ENCODE assay signal across 24 cellular contexts in genomic region chr11:84853841-84854497, GRCh38.
"Had no signal": no experiment of that assay in that cellular context is flagged by ENCODE, and none has a peak within 500 bp of the region (broad histone marks: within the 10 kb centered on the region; RNA-seq: fewer than 3 reads in every experiment).

No MANE protein-coding gene starts in this region.

- H3K4me3 ChIP-seq: gastrocnemius medialis, mucosa of descending colon, testis, uterus had no signal

- H3K9me3 ChIP-seq: gastrocnemius medialis, mucosa of descending colon, testis, uterus had no signal

- H3K4me3 Mint-ChIP-seq: activated naive CD8-positive, alpha-beta T cell treated with anti-CD3 and anti-CD28 coated beads for 36 hours; activated T-cell treated with anti-CD3 and anti-CD28 coated beads, Interleukin-2, amount 50 U/mL, for 4 hours; naive B cell; WTC11 had no signal

- H3K27ac ChIP-seq: gastrocnemius medialis, testis, uterus had no signal

- ATAC-seq: activated T-cell treated with anti-CD3 and anti-CD28 coated beads, Interleukin-2, amount 50 U/mL, for 4 hours; esophagus mucosa; gastrocnemius medialis; left colon; mucosa of descending colon; sciatic nerve; WTC11 had no signal

- H3K4me1 Mint-ChIP-seq: activated naive CD8-positive, alpha-beta T cell treated with anti-CD3 and anti-CD28 coated beads for 36 hours had no signal

- H3K36me3 ChIP-seq: gastrocnemius medialis, uterus had no signal

- H3K36me3 Mint-ChIP-seq: activated naive CD8-positive, alpha-beta T cell treated with anti-CD3 and anti-CD28 coated beads for 36 hours; naive B cell; WTC11 had no signal

- H3K27ac Mint-ChIP-seq: activated naive CD8-positive, alpha-beta T cell treated with anti-CD3 and anti-CD28 coated beads for 36 hours; WTC11 had no signal

- H3K27me3 Mint-ChIP-seq: activated naive CD8-positive, alpha-beta T cell treated with anti-CD3 and anti-CD28 coated beads for 36 hours; naive B cell had no signal

- H3K4me1 ChIP-seq: gastrocnemius medialis, uterus had no signal

- H3K9me3 Mint-ChIP-seq: WTC11 had no signal

- DNase-seq: activated CD4-positive, alpha-beta T cell treated with anti-CD3 and anti-CD28 coated beads, Interleukin-2, amount 50 U/mL, for 4 hours; activated CD8-positive, alpha-beta memory T cell treated with anti-CD3 and anti-CD28 coated beads for 24 hours; activated CD8-positive, alpha-beta memory T cell treated with anti-CD3 and anti-CD28 coated beads, Interleukin-2, amount 50 U/mL, for 4 hours; activated naive CD4-positive, alpha-beta T cell treated with Interleukin-2 at 50 U/mL for 16 hours; activated naive CD8-positive, alpha-beta T cell treated with anti-CD3 and anti-CD28 coated beads for 36 hours; activated T-cell treated with anti-CD3 and anti-CD28 coated beads, Interleukin-2, amount 50 U/mL, for 4 hours; amniotic stem cell; gastrocnemius medialis; hypothalamus; left colon; mesenchymal stem cell; mucosa of descending colon; naive B cell; posterior cingulate gyrus; stimulated activated CD4-positive, alpha-beta T cell treated with anti-CD3 and anti-CD28 coated beads, Interleukin-4, amount 100 ng/mL, for 1 hour; stimulated activated naive CD4-positive, alpha-beta T cell; testis; uterus had no signal

- FAIRE-seq: endometrium, islet of Langerhans, TTC549 had no signal

- H3K27me3 ChIP-seq: gastrocnemius medialis, testis, uterus had no signal
